In the genomic region with DNA sequence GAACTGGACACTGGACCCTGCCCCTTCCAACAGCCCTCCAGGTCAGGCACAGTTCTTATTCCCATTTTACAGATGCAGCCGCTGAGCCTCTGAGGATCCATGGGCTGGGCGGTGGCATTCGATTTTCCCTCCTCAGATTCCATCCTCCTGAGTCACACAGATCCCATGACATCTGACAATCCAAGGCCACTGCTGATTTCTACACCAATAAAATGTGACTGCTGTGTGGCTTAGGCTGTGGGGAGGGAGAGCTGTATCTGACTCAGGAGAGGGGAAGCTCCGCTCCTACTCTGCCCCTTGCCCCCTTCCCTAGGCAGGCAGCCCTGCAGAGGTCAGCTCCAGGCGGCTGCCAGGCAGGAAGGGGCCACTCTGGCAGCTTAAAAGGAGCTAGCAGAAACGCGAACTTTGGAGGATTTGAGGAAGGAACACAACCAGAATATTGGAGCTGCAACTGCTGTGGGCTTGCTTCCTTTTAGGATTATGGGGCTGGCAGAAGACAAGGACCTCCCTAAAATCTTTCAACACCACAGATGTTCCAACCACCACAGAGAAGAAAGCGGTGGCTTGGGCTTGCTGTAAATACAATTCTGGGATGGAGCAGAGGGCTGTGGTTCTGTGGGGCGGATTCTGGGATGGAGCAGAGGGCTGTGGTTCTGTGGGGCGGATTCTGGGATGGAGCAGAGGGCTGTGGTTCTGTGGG, we compare ENCODE assay signal across 1 cellular context.
TF ChIP-seq lines count a peak whose summit lies in the region.

No MANE protein-coding gene starts in this region.

TF ChIP-seq in HepG2, 621 proteins besides CTCF, POLR2A, EP300 and RAD21 (continued from another document):
- TF ChIP-seq ZNF180 (CRISPR knock-in tag; IDR thresholded peaks at IDR 0.05; ENCODE audit: borderline replicate concordance, low read depth) (no peak), ZNF629 (CRISPR knock-in tag; conservative IDR thresholded peaks at IDR 0.05) (peak; percentile 90), HNRNPK (IDR thresholded peaks at IDR 0.05; ENCODE audit: low read depth, low read length, poor library complexity, severe bottlenecking) (no peak), EHMT2 (IDR thresholded peaks at IDR 0.05; ENCODE audit: borderline replicate concordance, low read depth, low read length) (no peak), ASH2L (IDR thresholded peaks at IDR 0.05; ENCODE audit: insufficient read length, low read depth, low read length) (no peak), JUNB (CRISPR knock-in tag; IDR thresholded peaks at IDR 0.05; ENCODE audit: borderline replicate concordance) (peak; percentile 34; the same call in 1 of the 2 replicates), ZNF282 (IDR thresholded peaks at IDR 0.05; ENCODE audit: partially characterized antibody) (no peak), U2AF1 (optimal IDR thresholded peaks at IDR 0.05; ENCODE audit: low read depth, low read length) (no peak), ZNF605 (CRISPR knock-in tag; IDR thresholded peaks at IDR 0.05) (no peak), PHF21A (CRISPR knock-in tag; IDR thresholded peaks at IDR 0.05) (no peak), ARNT2 (CRISPR knock-in tag; IDR thresholded peaks at IDR 0.05; ENCODE audit: low read depth) (no peak), FOSL2 (CRISPR knock-in tag; IDR thresholded peaks at IDR 0.05) (peak; percentile 85), ZNF224 (CRISPR knock-in tag; IDR thresholded peaks at IDR 0.05) (no peak), ATF7-NPFF (CRISPR knock-in tag; IDR thresholded peaks at IDR 0.05; ENCODE audit: low read depth) (no peak), FOSL1 (CRISPR knock-in tag; IDR thresholded peaks at IDR 0.05; ENCODE audit: borderline replicate concordance) (peak; percentile 45; the same call in 1 of the 2 replicates), ZNF674 (CRISPR knock-in tag; IDR thresholded peaks at IDR 0.05; ENCODE audit: low read depth) (no peak), IKZF4 (CRISPR knock-in tag; IDR thresholded peaks at IDR 0.05; ENCODE audit: borderline replicate concordance, low read depth, not compliant biosample characterization) (no peak), MBD4 (IDR thresholded peaks at IDR 0.05; ENCODE audit: borderline replicate concordance, low read length) (no peak), ISL2 (CRISPR knock-in tag; IDR thresholded peaks at IDR 0.05) (no peak), ZNF451 (CRISPR knock-in tag; IDR thresholded peaks at IDR 0.05) (no peak), GATAD1 (CRISPR knock-in tag; IDR thresholded peaks at IDR 0.05) (no peak), ZNF441 (CRISPR knock-in tag; IDR thresholded peaks at IDR 0.05; ENCODE audit: borderline replicate concordance) (no peak), GTF2F1 (IDR thresholded peaks at IDR 0.05; ENCODE audit: low read length) (no peak)
- TF ChIP-seq, protein P1, sequence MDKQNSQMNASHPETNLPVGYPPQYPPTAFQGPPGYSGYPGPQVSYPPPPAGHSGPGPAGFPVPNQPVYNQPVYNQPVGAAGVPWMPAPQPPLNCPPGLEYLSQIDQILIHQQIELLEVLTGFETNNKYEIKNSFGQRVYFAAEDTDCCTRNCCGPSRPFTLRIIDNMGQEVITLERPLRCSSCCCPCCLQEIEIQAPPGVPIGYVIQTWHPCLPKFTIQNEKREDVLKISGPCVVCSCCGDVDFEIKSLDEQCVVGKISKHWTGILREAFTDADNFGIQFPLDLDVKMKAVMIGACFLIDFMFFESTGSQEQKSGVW (CRISPR knock-in tag; IDR thresholded peaks at IDR 0.05; ENCODE audit: borderline replicate concordance): no peak
- TF ChIP-seq, protein P2, sequence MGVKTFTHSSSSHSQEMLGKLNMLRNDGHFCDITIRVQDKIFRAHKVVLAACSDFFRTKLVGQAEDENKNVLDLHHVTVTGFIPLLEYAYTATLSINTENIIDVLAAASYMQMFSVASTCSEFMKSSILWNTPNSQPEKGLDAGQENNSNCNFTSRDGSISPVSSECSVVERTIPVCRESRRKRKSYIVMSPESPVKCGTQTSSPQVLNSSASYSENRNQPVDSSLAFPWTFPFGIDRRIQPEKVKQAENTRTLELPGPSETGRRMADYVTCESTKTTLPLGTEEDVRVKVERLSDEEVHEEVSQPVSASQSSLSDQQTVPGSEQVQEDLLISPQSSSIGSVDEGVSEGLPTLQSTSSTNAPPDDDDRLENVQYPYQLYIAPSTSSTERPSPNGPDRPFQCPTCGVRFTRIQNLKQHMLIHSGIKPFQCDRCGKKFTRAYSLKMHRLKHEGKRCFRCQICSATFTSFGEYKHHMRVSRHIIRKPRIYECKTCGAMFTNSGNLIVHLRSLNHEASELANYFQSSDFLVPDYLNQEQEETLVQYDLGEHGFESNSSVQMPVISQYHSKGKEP (CRISPR knock-in tag; IDR thresholded peaks at IDR 0.05): no peak
- TF ChIP-seq, protein P3, sequence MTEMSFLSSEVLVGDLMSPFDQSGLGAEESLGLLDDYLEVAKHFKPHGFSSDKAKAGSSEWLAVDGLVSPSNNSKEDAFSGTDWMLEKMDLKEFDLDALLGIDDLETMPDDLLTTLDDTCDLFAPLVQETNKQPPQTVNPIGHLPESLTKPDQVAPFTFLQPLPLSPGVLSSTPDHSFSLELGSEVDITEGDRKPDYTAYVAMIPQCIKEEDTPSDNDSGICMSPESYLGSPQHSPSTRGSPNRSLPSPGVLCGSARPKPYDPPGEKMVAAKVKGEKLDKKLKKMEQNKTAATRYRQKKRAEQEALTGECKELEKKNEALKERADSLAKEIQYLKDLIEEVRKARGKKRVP (CRISPR knock-in tag; IDR thresholded peaks at IDR 0.05): no peak
- TF ChIP-seq, protein P4, sequence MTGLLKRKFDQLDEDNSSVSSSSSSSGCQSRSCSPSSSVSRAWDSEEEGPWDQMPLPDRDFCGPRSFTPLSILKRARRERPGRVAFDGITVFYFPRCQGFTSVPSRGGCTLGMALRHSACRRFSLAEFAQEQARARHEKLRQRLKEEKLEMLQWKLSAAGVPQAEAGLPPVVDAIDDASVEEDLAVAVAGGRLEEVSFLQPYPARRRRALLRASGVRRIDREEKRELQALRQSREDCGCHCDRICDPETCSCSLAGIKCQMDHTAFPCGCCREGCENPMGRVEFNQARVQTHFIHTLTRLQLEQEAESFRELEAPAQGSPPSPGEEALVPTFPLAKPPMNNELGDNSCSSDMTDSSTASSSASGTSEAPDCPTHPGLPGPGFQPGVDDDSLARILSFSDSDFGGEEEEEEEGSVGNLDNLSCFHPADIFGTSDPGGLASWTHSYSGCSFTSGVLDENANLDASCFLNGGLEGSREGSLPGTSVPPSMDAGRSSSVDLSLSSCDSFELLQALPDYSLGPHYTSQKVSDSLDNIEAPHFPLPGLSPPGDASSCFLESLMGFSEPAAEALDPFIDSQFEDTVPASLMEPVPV (CRISPR knock-in tag; IDR thresholded peaks at IDR 0.05): no peak
- TF ChIP-seq, protein P5, sequence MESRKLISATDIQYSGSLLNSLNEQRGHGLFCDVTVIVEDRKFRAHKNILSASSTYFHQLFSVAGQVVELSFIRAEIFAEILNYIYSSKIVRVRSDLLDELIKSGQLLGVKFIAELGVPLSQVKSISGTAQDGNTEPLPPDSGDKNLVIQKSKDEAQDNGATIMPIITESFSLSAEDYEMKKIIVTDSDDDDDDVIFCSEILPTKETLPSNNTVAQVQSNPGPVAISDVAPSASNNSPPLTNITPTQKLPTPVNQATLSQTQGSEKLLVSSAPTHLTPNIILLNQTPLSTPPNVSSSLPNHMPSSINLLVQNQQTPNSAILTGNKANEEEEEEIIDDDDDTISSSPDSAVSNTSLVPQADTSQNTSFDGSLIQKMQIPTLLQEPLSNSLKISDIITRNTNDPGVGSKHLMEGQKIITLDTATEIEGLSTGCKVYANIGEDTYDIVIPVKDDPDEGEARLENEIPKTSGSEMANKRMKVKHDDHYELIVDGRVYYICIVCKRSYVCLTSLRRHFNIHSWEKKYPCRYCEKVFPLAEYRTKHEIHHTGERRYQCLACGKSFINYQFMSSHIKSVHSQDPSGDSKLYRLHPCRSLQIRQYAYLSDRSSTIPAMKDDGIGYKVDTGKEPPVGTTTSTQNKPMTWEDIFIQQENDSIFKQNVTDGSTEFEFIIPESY (CRISPR knock-in tag; IDR thresholded peaks at IDR 0.05): peak; percentile 89
- TF ChIP-seq, protein P6, sequence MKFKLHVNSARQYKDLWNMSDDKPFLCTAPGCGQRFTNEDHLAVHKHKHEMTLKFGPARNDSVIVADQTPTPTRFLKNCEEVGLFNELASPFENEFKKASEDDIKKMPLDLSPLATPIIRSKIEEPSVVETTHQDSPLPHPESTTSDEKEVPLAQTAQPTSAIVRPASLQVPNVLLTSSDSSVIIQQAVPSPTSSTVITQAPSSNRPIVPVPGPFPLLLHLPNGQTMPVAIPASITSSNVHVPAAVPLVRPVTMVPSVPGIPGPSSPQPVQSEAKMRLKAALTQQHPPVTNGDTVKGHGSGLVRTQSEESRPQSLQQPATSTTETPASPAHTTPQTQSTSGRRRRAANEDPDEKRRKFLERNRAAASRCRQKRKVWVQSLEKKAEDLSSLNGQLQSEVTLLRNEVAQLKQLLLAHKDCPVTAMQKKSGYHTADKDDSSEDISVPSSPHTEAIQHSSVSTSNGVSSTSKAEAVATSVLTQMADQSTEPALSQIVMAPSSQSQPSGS (CRISPR knock-in tag; IDR thresholded peaks at IDR 0.05): no peak
- TF ChIP-seq, protein P7, sequence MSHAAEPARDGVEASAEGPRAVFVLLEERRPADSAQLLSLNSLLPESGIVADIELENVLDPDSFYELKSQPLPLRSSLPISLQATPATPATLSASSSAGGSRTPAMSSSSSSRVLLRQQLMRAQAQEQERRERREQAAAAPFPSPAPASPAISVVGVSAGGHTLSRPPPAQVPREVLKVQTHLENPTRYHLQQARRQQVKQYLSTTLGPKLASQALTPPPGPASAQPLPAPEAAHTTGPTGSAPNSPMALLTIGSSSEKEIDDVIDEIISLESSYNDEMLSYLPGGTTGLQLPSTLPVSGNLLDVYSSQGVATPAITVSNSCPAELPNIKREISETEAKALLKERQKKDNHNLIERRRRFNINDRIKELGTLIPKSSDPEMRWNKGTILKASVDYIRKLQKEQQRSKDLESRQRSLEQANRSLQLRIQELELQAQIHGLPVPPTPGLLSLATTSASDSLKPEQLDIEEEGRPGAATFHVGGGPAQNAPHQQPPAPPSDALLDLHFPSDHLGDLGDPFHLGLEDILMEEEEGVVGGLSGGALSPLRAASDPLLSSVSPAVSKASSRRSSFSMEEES (CRISPR knock-in tag; IDR thresholded peaks at IDR 0.05): peak; percentile 68; the same call in 1 of the 2 replicates
- TF ChIP-seq, protein P8, sequence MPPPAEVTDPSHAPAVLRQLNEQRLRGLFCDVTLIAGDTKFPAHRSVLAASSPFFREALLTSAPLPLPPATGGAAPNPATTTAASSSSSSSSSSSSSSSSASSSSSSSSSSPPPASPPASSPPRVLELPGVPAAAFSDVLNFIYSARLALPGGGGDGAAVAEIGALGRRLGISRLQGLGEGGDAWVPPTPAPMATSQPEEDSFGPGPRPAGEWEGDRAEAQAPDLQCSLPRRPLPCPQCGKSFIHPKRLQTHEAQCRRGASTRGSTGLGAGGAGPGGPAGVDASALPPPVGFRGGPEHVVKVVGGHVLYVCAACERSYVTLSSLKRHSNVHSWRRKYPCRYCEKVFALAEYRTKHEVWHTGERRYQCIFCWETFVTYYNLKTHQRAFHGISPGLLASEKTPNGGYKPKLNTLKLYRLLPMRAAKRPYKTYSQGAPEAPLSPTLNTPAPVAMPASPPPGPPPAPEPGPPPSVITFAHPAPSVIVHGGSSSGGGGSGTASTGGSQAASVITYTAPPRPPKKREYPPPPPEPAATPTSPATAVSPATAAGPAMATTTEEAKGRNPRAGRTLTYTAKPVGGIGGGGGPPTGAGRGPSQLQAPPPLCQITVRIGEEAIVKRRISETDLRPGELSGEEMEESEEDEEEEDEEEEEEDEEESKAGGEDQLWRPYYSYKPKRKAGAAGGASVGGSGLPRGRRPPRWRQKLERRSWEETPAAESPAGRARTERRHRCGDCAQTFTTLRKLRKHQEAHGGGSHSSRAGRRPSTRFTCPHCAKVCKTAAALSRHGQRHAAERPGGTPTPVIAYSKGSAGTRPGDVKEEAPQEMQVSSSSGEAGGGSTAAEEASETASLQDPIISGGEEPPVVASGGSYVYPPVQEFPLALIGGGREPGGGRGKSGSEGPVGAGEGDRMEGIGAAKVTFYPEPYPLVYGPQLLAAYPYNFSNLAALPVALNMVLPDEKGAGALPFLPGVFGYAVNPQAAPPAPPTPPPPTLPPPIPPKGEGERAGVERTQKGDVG (CRISPR knock-in tag; IDR thresholded peaks at IDR 0.05; ENCODE audit: borderline replicate concordance): no peak
- TF ChIP-seq, protein P9, sequence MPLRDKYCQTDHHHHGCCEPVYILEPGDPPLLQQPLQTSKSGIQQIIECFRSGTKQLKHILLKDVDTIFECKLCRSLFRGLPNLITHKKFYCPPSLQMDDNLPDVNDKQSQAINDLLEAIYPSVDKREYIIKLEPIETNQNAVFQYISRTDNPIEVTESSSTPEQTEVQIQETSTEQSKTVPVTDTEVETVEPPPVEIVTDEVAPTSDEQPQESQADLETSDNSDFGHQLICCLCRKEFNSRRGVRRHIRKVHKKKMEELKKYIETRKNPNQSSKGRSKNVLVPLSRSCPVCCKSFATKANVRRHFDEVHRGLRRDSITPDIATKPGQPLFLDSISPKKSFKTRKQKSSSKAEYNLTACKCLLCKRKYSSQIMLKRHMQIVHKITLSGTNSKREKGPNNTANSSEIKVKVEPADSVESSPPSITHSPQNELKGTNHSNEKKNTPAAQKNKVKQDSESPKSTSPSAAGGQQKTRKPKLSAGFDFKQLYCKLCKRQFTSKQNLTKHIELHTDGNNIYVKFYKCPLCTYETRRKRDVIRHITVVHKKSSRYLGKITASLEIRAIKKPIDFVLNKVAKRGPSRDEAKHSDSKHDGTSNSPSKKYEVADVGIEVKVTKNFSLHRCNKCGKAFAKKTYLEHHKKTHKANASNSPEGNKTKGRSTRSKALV (CRISPR knock-in tag; IDR thresholded peaks at IDR 0.05): no peak
- TF ChIP-seq, protein P10, sequence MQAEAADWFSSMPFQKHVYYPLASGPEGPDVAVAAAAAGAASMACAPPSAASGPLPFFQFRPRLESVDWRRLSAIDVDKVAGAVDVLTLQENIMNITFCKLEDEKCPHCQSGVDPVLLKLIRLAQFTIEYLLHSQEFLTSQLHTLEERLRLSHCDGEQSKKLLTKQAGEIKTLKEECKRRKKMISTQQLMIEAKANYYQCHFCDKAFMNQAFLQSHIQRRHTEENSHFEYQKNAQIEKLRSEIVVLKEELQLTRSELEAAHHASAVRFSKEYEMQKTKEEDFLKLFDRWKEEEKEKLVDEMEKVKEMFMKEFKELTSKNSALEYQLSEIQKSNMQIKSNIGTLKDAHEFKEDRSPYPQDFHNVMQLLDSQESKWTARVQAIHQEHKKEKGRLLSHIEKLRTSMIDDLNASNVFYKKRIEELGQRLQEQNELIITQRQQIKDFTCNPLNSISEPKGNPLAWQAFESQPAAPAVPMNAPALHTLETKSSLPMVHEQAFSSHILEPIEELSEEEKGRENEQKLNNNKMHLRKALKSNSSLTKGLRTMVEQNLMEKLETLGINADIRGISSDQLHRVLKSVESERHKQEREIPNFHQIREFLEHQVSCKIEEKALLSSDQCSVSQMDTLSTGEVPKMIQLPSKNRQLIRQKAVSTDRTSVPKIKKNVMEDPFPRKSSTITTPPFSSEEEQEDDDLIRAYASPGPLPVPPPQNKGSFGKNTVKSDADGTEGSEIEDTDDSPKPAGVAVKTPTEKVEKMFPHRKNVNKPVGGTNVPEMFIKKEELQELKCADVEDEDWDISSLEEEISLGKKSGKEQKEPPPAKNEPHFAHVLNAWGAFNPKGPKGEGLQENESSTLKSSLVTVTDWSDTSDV (CRISPR knock-in tag; IDR thresholded peaks at IDR 0.05): no peak
